10 cellular contexts compared by ENCODE assay signal in the genomic region with DNA sequence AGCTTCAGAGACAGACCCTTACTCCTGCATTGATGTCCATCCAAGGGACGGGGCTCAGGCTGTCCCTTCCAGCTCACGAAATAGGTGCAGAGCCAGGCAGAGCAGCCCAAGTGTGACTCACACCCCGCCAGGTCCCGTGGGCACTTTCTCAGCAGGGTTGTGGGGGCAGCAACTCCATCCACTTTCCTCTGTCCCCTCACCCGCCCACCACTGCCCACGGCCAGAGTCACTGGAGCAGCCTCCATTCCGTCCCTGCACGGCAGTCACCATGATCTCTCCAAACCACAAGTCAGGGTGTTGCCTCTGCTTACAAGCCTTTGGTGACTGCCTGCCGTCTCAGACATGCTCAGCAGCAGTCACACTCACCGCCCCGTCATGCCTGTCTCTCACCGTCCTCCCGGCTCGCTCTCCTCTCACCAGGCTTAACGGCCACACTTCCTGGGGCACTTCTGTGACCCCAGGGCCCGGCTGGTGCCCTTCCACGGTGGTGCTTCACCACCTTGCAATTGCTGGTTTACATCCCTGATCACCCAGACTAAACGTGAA. TPM values are rescaled to one million over a fixed set of nuclear protein-coding genes. Genes with fewer than 3 reads are reported as not detected.
DNase-seq lines count a peak whose midpoint lies in the region; ATAC-seq, FAIRE-seq and TF ChIP-seq lines count a peak whose summit lies in the region.
"Had no signal": no experiment of that assay in that cellular context is flagged by ENCODE, and none has a peak within 500 bp of the region (broad histone marks: within the 10 kb centered on the region; RNA-seq: fewer than 3 reads in every experiment).

No MANE protein-coding gene starts in this region.

- H3K27me3 Mint-ChIP-seq in activated CD8-positive, alpha-beta T cell treated with anti-CD3 and anti-CD28 coated beads, Interleukin-2, amount 10 ng/mL, durations not matched to agents 7 days and 5 days (ENCODE audit: low read depth): peaks cover 6% of the 10 kb centered on the region

- DNase-seq in HT1080 (ENCODE audit: low read depth) (peak; percentile 56), fibroblast of mammary gland (ENCODE audit: low read depth) (peak; percentile 59), NCI-H2227 (lab: John Stamatoyannopoulos, UW; ENCODE audit: unreplicated experiment) (no peak), GM19239 (ENCODE audit: insufficient read length, low spot score) (no peak)
- peak; percentile 33 for DNase-seq in activated CD8-positive, alpha-beta T cell treated with anti-CD3 and anti-CD28 coated beads, Interleukin-2, amount 10 ng/mL, durations not matched to agents 7 days and 5 days
- DNase-seq in stimulated activated CD4-positive, alpha-beta T cell treated with anti-CD3 and anti-CD28 coated beads, Interleukin-4, amount 100 ng/mL, for 1 hour: peak; percentile 60
- DNase-seq: heart right ventricle had no signal

- H3K9me3 Mint-ChIP-seq in activated CD8-positive, alpha-beta T cell treated with anti-CD3 and anti-CD28 coated beads, Interleukin-2, amount 10 ng/mL, durations not matched to agents 7 days and 5 days (ENCODE audit: insufficient read depth): no peaks in the 10 kb centered on the region

- H3K4me1 Mint-ChIP-seq in activated CD8-positive, alpha-beta T cell treated with anti-CD3 and anti-CD28 coated beads, Interleukin-2, amount 10 ng/mL, durations not matched to agents 7 days and 5 days (ENCODE audit: low read depth): peaks cover 14% of the 10 kb centered on the region

- H3K4me3 Mint-ChIP-seq in activated CD8-positive, alpha-beta T cell treated with anti-CD3 and anti-CD28 coated beads, Interleukin-2, amount 10 ng/mL, durations not matched to agents 7 days and 5 days: peak overlapping the region; percentile 52

- POLR2A ChIA-PET in activated CD8-positive, alpha-beta T cell treated with anti-CD3 and anti-CD28 coated beads, Interleukin-2, amount 10 ng/mL, durations not matched to agents 7 days and 5 days (lab: Charles Lee): interaction anchor here (1.2 kb wide), 1 partner anchor 16 kb away, joined by 3 read pairs; no protein-coding TSS in a partner anchor

- no peak for FAIRE-seq in GM19239 (lab: Jason Lieb, UNC)

- H3K36me3 Mint-ChIP-seq in activated CD8-positive, alpha-beta T cell treated with anti-CD3 and anti-CD28 coated beads, Interleukin-2, amount 10 ng/mL, durations not matched to agents 7 days and 5 days (ENCODE audit: low read depth): no peaks in the 10 kb centered on the region

- CTCF ChIA-PET in activated CD8-positive, alpha-beta T cell treated with anti-CD3 and anti-CD28 coated beads, Interleukin-2, amount 10 ng/mL, durations not matched to agents 7 days and 5 days (lab: Charles Lee): no interaction called here

- peak overlapping the region; percentile 89 for H3K27ac Mint-ChIP-seq in activated CD8-positive, alpha-beta T cell treated with anti-CD3 and anti-CD28 coated beads, Interleukin-2, amount 10 ng/mL, durations not matched to agents 7 days and 5 days

- TF ChIP-seq CTCF in fibroblast of mammary gland (conservative IDR thresholded peaks at IDR 0.05; ENCODE audit: control insufficient read depth, insufficient read depth, low read depth, low read length): no peak

- H3K4me3 ChIP-seq in fibroblast of mammary gland (ENCODE audit: control insufficient read depth, low read depth, low read length): no peak overlapping the region
- H3K4me3 ChIP-seq: heart right ventricle had no signal

- peak; percentile 72 for ATAC-seq in activated CD8-positive, alpha-beta T cell treated with anti-CD3 and anti-CD28 coated beads, Interleukin-2, amount 10 ng/mL, durations not matched to agents 7 days and 5 days
- ATAC-seq in GM21390 (IDR thresholded peaks at IDR 0.05; ENCODE audit: unreplicated experiment): no peak
- no peak for ATAC-seq in HG03108 (IDR thresholded peaks at IDR 0.05; ENCODE audit: unreplicated experiment)

RNA-seq across cellular contexts. Expression of gene CALML3, which starts 39.3 kb away (rescaled TPM):
- not detected in 2 replicates for total RNA-seq in HT1080 (2014; rRNA removed; shearing (Covaris generic))
- not detected in 2 replicates for polyA plus RNA-seq in HT1080 (2015; cell fraction: cytosol; rRNA removed)
- not detected in 2 replicates for polyA plus RNA-seq in HT1080 (2015; cell fraction: nucleus; rRNA removed)
- not detected for total RNA-seq in activated CD8-positive, alpha-beta T cell treated with anti-CD3 and anti-CD28 coated beads, Interleukin-2, amount 10 ng/mL, durations not matched to agents 7 days and 5 days
- total RNA-seq: heart right ventricle, subcutaneous adipose tissue had no signal

Comparison
In these comparisons a context has a peak if more than half of its experiments do, and no peak if none do; other contexts are left out.
1. DNase-seq: peak in HT1080 (single experiment), activated CD8-positive, alpha-beta T cell treated with anti-CD3 and anti-CD28 coated beads, Interleukin-2, amount 10 ng/mL, durations not matched to agents 7 days and 5 days (single experiment), fibroblast of mammary gland (single experiment) and stimulated activated CD4-positive, alpha-beta T cell treated with anti-CD3 and anti-CD28 coated beads, Interleukin-4, amount 100 ng/mL, for 1 hour (single experiment); none in NCI-H2227 (single experiment) and GM19239 (single experiment).